1 cellular context compared by ENCODE assay signal in genomic region chr11:119185916-119186634, GRCh38.
TF ChIP-seq lines count a peak whose summit lies in the region.

No MANE protein-coding gene starts in this region.

TF ChIP-seq in HepG2, 621 proteins besides CTCF, POLR2A, EP300 and RAD21:
- no peak for TF ChIP-seq TSC22D2 (CRISPR knock-in tag; IDR thresholded peaks at IDR 0.05; ENCODE audit: borderline replicate concordance)
- TF ChIP-seq HNRNPL (IDR thresholded peaks at IDR 0.05; ENCODE audit: low read depth, low read length), result peak; percentile 76; the same call in 1 of the 2 replicates
- peak; percentile 54 for TF ChIP-seq ZNF652 (CRISPR knock-in tag; IDR thresholded peaks at IDR 0.05; ENCODE audit: borderline replicate concordance, low read depth)
